Comparison of ENCODE assay signal across 8 cellular contexts in genomic region chr17:47531228-47531820, GRCh38. TPM values are rescaled to one million over a fixed set of nuclear protein-coding genes. Genes with fewer than 3 reads are reported as not detected.
DNase-seq lines count a peak whose midpoint lies in the region; ATAC-seq, FAIRE-seq and TF ChIP-seq lines count a peak whose summit lies in the region.
"Not testable (repeated sequence)": the region's sequence is repeated elsewhere in the genome, so short reads cannot be mapped to it uniquely, and the experiment has no call there.

No MANE protein-coding gene starts in this region.

- not testable (repeated sequence) for H3K4me1 Mint-ChIP-seq in chondrocyte (ENCODE audit: low read depth)

- CTCF ChIA-PET in A549 (lab: Yijun Ruan, JAX) = interaction anchor here (0.9 to 1.5 kb wide), 2 partner anchors 31 to 84 kb away, joined by 4 to 5 read pairs; no protein-coding TSS in a partner anchor

- H3K4me3 ChIP-seq in A549 = peak overlapping the region; percentile 70

- TF ChIP-seq POLR2A in A549 (IDR thresholded peaks at IDR 0.05; ENCODE audit: low read length) = not testable (repeated sequence)

- POLR2A ChIA-PET in A549 (lab: Yijun Ruan, JAX) = not testable (repeated sequence)

- not testable (repeated sequence) for H3K36me3 Mint-ChIP-seq in chondrocyte (ENCODE audit: low read depth)

- TF ChIP-seq CTCF in A549 (IDR thresholded peaks at IDR 0.05); chondrocyte (IDR thresholded peaks at IDR 0.05): not testable (repeated sequence)

- not testable (repeated sequence) for TF ChIP-seq RAD21 in A549 (conservative IDR thresholded peaks at IDR 0.05 in 1 of 2, IDR thresholded peaks at IDR 0.05 in 1 of 2)

- not testable (repeated sequence) for FAIRE-seq in A549 (lab: Jason Lieb, UNC)

- not testable (repeated sequence) for H3K9me3 Mint-ChIP-seq in chondrocyte (ENCODE audit: low read depth)

- peak; percentile 76 to 87 for ATAC-seq in A549
- peak; percentile 42 for ATAC-seq in GM18511 (IDR thresholded peaks at IDR 0.05; ENCODE audit: unreplicated experiment)
- peak; percentile 21 for ATAC-seq in HG02610 (IDR thresholded peaks at IDR 0.05; ENCODE audit: unreplicated experiment)

- H3K27ac Mint-ChIP-seq in chondrocyte (ENCODE audit: unreplicated experiment) = not testable (repeated sequence)

- TF ChIP-seq EP300 in A549 (IDR thresholded peaks at IDR 0.05) = not testable (repeated sequence)

- DNase-seq in A549 (ENCODE audit: low read depth in 1 of 2, low spot score in 1 of 2); chondrocyte (ENCODE audit: low spot score): not testable (repeated sequence)
- DNase-seq in KBM-7 (peak; percentile 8), iPS-NIHi11 (ENCODE audit: low spot score) (peak; percentile 3), retina (peak; percentile 15)
- DNase-seq in activated CD4-positive, alpha-beta T cell treated with anti-CD3 and anti-CD28 coated beads for 4 hours = peak; percentile 2 to 16

- peak overlapping the region; percentile 69 for H3K4me2 ChIP-seq in A549

- in situ Hi-C loops in KBM-7 (cut with MboI; ENCODE audit: low pct_unique_long_range_greater_than_20kb, low sequenced_read_pairs) = not testable (repeated sequence)

- WGBS in A549 (ENCODE audit: missing lambda C conversion rate) = no CpG with 5 or more reads among the region's 62 CpGs

- H3K4me1 ChIP-seq in A549 = not testable (repeated sequence)

- H3K4me3 Mint-ChIP-seq in chondrocyte (ENCODE audit: unreplicated experiment) = peak overlapping the region; percentile 91

- peak overlapping the region; percentile 93 to 100 for H3K27ac ChIP-seq in A549

- not testable (repeated sequence) for H3K27me3 Mint-ChIP-seq in chondrocyte (ENCODE audit: low read depth)

- H3K9me3 ChIP-seq in A549 = not testable (repeated sequence)

TF ChIP-seq in A549, 52 proteins besides CTCF, POLR2A, EP300 and RAD21:
- peak; percentile 45; the same call in 1 of the 2 replicates for TF ChIP-seq PHF8 (IDR thresholded peaks at IDR 0.05; ENCODE audit: borderline replicate concordance, low read depth)

RNA-seq across cellular contexts. Expression of gene NPEPPS, which starts 0.4 kb away (rescaled TPM):
- polyA plus RNA-seq in A549 (2011; rRNA removed) = 141 and 169 TPM in 2 replicates
- 36.5 and 40.8 TPM in 2 replicates for polyA plus RNA-seq in A549 (2012; cell fraction: cytosol; rRNA removed)
- 77.1 and 108 TPM in 2 replicates for polyA plus RNA-seq in A549 (2012; cell fraction: nucleus; rRNA removed)
- polyA plus RNA-seq in A549 (2017; fragmentation: RNase III; extraction: RNeasy Plus Mini Kit Qiagen cat#74134 plus additional on column Dnase treatment) = 99.2 to 104 TPM (median 100 TPM) in 3 replicates
- 85.0 and 98.2 TPM in 2 replicates for polyA minus RNA-seq in A549 (2011; rRNA and poly(A)+ RNA removed)
- total RNA-seq in chondrocyte = 97.6 to 113 TPM (median 98.3 TPM) in 3 replicates

Comparison
In these comparisons a context has a peak if more than half of its experiments do, and no peak if none do; other contexts are left out.
1. ATAC-seq: peak in every context shown above with its lines; median percentile 82 in A549; 42 in GM18511; 21 in HG02610.